ENCODE assay signal across 29 cellular contexts in the genomic region with DNA sequence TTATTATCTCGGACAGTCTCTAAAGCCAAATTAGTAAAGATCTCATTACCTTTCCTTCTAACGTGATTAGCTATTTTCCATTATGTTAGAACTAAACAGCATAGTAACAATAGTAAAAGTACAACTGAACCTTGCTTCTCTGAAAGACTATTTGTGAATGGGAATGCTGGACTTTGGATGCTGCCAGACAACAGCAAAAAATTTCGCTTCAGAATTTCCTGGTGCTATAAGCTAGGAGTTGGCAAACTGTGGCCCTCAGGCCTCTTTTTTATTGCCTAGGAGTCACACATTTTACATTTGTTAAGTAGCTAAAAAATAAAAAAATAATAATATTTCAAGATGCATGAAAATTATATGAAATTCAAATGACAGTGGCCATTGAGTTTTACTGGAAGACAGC.
"Had no signal": no experiment of that assay in that cellular context is flagged by ENCODE, and none has a peak within 500 bp of the region (broad histone marks: within the 10 kb centered on the region; RNA-seq: fewer than 3 reads in every experiment).

No MANE protein-coding gene starts in this region.

- ATAC-seq: activated CD8-positive, alpha-beta T cell treated with anti-CD3 and anti-CD28 coated beads for 36 hours; body of pancreas; PC-3 had no signal

- H3K27ac ChIP-seq: adrenal gland, body of pancreas, breast epithelium, Peyer's patch, WERI-Rb-1 had no signal

- H3K4me1 ChIP-seq: adrenal gland, body of pancreas, breast epithelium, Peyer's patch had no signal

- H3K4me3 ChIP-seq: adrenal gland, body of pancreas, breast epithelium, Peyer's patch had no signal

- FAIRE-seq: astrocyte had no signal

- H3K9me3 ChIP-seq: adrenal gland, body of pancreas, breast epithelium, Peyer's patch had no signal

- H3K27me3 ChIP-seq: adrenal gland, body of pancreas, breast epithelium, Peyer's patch had no signal

- DNase-seq: activated CD4-positive, alpha-beta T cell treated with anti-CD3 and anti-CD28 coated beads, Interleukin-2, amount 10 ng/mL, durations not matched to agents 24 days and 14 days; activated CD4-positive, alpha-beta T cell treated with anti-CD3 and anti-CD28 coated beads, Interleukin-2, amount 50 U/mL, for 4 hours; activated CD4-positive, CD25-positive, alpha-beta regulatory T cell; activated CD8-positive, alpha-beta T cell treated with anti-CD3 and anti-CD28 coated beads for 36 hours; activated gamma-delta T cell; activated naive CD4-positive, alpha-beta T cell treated with Interleukin-2 at 50 U/mL for 16 hours; activated naive CD8-positive, alpha-beta T cell treated with anti-CD3 and anti-CD28 coated beads, Interleukin-2, amount 10 ng/mL, durations not matched to agents 7 days and 5 days; activated T-cell treated with anti-CD3 and anti-CD28 coated beads, Interleukin-2, amount 50 U/mL, for 24 hours; adrenal gland; body of pancreas; NCI-H1092 treated with DMSO at 0.1 percent for 48 hours; NCI-H1417; NCI-H146; NCI-H187; NCI-H2029 treated with DMSO at 0.1 percent for 48 hours; NCI-H2171 treated with DMSO at 0.1 percent for 48 hours; NCI-H2227 treated with DMSO at 0.1 percent for 48 hours; NCI-H446; NCI-H510A treated with DMSO at 0.1 percent for 48 hours; NCI-H526 treated with DMSO at 0.1 percent for 48 hours; NCI-H774; PC-3; Peyer's patch; RPMI8226; SIG-M5; T1000; WERI-Rb-1 had no signal
